Comparison of ENCODE assay signal across 13 cellular contexts in genomic region chr6:15793288-15793687, GRCh38.
A peak's percentile ranks its signal among the peaks of the same experiment; 100 is the strongest.
DNase-seq lines count a peak whose midpoint lies in the region; ATAC-seq and TF ChIP-seq lines count a peak whose summit lies in the region.
"Had no signal": no experiment of that assay in that cellular context is flagged by ENCODE, and none has a peak within 500 bp of the region (broad histone marks: within the 10 kb centered on the region; RNA-seq: fewer than 3 reads in every experiment).

No MANE protein-coding gene starts in this region.

- no peak overlapping the region for H3K4me3 Mint-ChIP-seq in Caco-2 (ENCODE audit: unreplicated experiment)
- no peak overlapping the region for H3K4me3 Mint-ChIP-seq in endodermal cell
- H3K4me3 Mint-ChIP-seq: CD4-positive, alpha-beta T cell; naive B cell had no signal

- H3K4me1 Mint-ChIP-seq in Caco-2 (ENCODE audit: low read depth, unreplicated experiment) (peaks cover 26% of the 10 kb centered on the region), endodermal cell (peaks cover 3% of the 10 kb centered on the region)

- DNase-seq in Caco-2 (peak; percentile 52 to 63), NCI-H146 treated with DMSO at 0.1 percent for 48 hours (lab: John Stamatoyannopoulos, UW; ENCODE audit: unreplicated experiment) (peak; percentile 25), endodermal cell (peak; percentile 54), mucosa of descending colon (no peak), NCI-H748 (lab: John Stamatoyannopoulos, UW; ENCODE audit: unreplicated experiment) (no peak), Peyer's patch (no peak), body of pancreas (no peak)
- DNase-seq: activated CD4-positive, CD25-positive, alpha-beta regulatory T cell; CD4-positive, alpha-beta T cell; hypothalamus; naive B cell had no signal

- ATAC-seq in mucosa of descending colon = peak; percentile 33
- no peak for ATAC-seq in GM19463 (IDR thresholded peaks at IDR 0.05; ENCODE audit: unreplicated experiment)
- ATAC-seq in body of pancreas = no peak

- TF ChIP-seq POLR2A in Peyer's patch (IDR thresholded peaks at IDR 0.05) = no peak
- TF ChIP-seq POLR2A in body of pancreas (IDR thresholded peaks at IDR 0.05) = no peak

- POLR2A ChIA-PET in Caco-2 (lab: Charles Lee) = interaction anchor here (1.3 kb wide), 1 partner anchor 335 kb away, joined by 7 read pairs; the partner anchor contains the start of gene MYLIP

- H3K27me3 ChIP-seq in Caco-2 (replicated peaks; ENCODE audit: control insufficient read depth, insufficient read depth, low read length) (no peaks in the 10 kb centered on the region), endodermal cell (ENCODE audit: control insufficient read depth, insufficient read depth, low read length, poor library complexity, severe bottlenecking) (no peaks in the 10 kb centered on the region), Peyer's patch (no peaks in the 10 kb centered on the region), body of pancreas (no peaks in the 10 kb centered on the region)

- 75 to 81% methylated on average over 3 to 4 of the region's 4 CpGs for WGBS in endodermal cell (ENCODE audit: insufficient coverage in 1 of 2, insufficient read length in 1 of 2), 2 experiments
- WGBS in body of pancreas, 2 donors = 55 to 68% methylated on average over 4 of the region's 4 CpGs

- H3K4me1 ChIP-seq in Caco-2 = peaks cover 33% of the 10 kb centered on the region
- no peaks in the 10 kb centered on the region for H3K4me1 ChIP-seq in endodermal cell (ENCODE audit: control insufficient read depth, insufficient read depth, low read length)
- H3K4me1 ChIP-seq in mucosa of descending colon (ENCODE audit: low read depth) = no peaks in the 10 kb centered on the region
- no peaks in the 10 kb centered on the region for H3K4me1 ChIP-seq in Peyer's patch
- H3K4me1 ChIP-seq in body of pancreas = peaks cover 20% of the 10 kb centered on the region

- H3K9me3 Mint-ChIP-seq in Caco-2 (ENCODE audit: unreplicated experiment) = peaks cover 25% of the 10 kb centered on the region
- H3K9me3 Mint-ChIP-seq in endodermal cell = peaks cover 13% of the 10 kb centered on the region

- intact Hi-C loops in Caco-2 (cut with micrococcal nuclease; ENCODE audit: unreplicated experiment) (loop anchor here (1.0 kb wide), 1 partner anchor 413 kb away; no protein-coding TSS in a partner anchor), mucosa of descending colon (cut with DNase I, micrococcal nuclease) (no loop called here), body of pancreas (cut with DNase I) (no loop called here)

- H3K27ac Mint-ChIP-seq in Caco-2 (ENCODE audit: unreplicated experiment) = peak overlapping the region; percentile 79
- H3K27ac Mint-ChIP-seq in endodermal cell = no peak overlapping the region
- H3K27ac Mint-ChIP-seq: CD4-positive, alpha-beta T cell; naive B cell had no signal

- H3K36me3 Mint-ChIP-seq in Caco-2 (ENCODE audit: insufficient read depth, unreplicated experiment) = no peaks in the 10 kb centered on the region
- no peaks in the 10 kb centered on the region for H3K36me3 Mint-ChIP-seq in endodermal cell (ENCODE audit: low read depth)

- no peaks in the 10 kb centered on the region for H3K9me3 ChIP-seq in Caco-2
- peaks cover 6% of the 10 kb centered on the region for H3K9me3 ChIP-seq in endodermal cell (ENCODE audit: control insufficient read depth, low read length)
- H3K9me3 ChIP-seq in mucosa of descending colon = peaks cover 4% of the 10 kb centered on the region
- H3K9me3 ChIP-seq in Peyer's patch = no peaks in the 10 kb centered on the region
- H3K9me3 ChIP-seq in body of pancreas = no peaks in the 10 kb centered on the region

- H3K27me3 Mint-ChIP-seq in Caco-2 (ENCODE audit: insufficient read depth, unreplicated experiment) (no peaks in the 10 kb centered on the region), endodermal cell (ENCODE audit: insufficient read depth) (peaks cover 4% of the 10 kb centered on the region)
- H3K27me3 Mint-ChIP-seq: CD4-positive, alpha-beta T cell had no signal

- BruUV-seq in Caco-2 (replicated peaks; lab: Mats Ljungman, UMichigan) = no TSS peak

- no peak overlapping the region for H3K4me3 ChIP-seq in Caco-2 (ENCODE audit: low read depth, low read length)
- H3K4me3 ChIP-seq in endodermal cell (ENCODE audit: low read length) = no peak overlapping the region
- no peak overlapping the region for H3K4me3 ChIP-seq in mucosa of descending colon
- no peak overlapping the region for H3K4me3 ChIP-seq in Peyer's patch
- no peak overlapping the region for H3K4me3 ChIP-seq in body of pancreas
- H3K4me3 ChIP-seq: coronary artery had no signal

- H3K36me3 ChIP-seq in Caco-2 (ENCODE audit: control insufficient read depth, insufficient read depth, low read length) = no peaks in the 10 kb centered on the region
- no peaks in the 10 kb centered on the region for H3K36me3 ChIP-seq in endodermal cell (ENCODE audit: control insufficient read depth, insufficient read depth, low read length)
- H3K36me3 ChIP-seq in mucosa of descending colon (ENCODE audit: low read depth) = no peaks in the 10 kb centered on the region
- H3K36me3 ChIP-seq in Peyer's patch = no peaks in the 10 kb centered on the region
- no peaks in the 10 kb centered on the region for H3K36me3 ChIP-seq in body of pancreas (replicated peaks in 1 of 2; ENCODE audit: insufficient read depth in 1 of 2, low read depth in 2 of 2)

- H3K27ac ChIP-seq in endodermal cell (ENCODE audit: low read depth, low read length) (no peak overlapping the region), Peyer's patch (no peak overlapping the region), body of pancreas (no peak overlapping the region)
- H3K27ac ChIP-seq: coronary artery had no signal

- TF ChIP-seq CTCF in Caco-2 (IDR thresholded peaks at IDR 0.05; ENCODE audit: insufficient read depth in 1 of 2, low read depth in 1 of 2, low read length in 1 of 2, severe bottlenecking in 1 of 2, unreplicated experiment in 1 of 2) = no peak
- TF ChIP-seq CTCF in endodermal cell (conservative IDR thresholded peaks at IDR 0.05) = no peak
- no peak for TF ChIP-seq CTCF in mucosa of descending colon (IDR thresholded peaks at IDR 0.05)
- no peak for TF ChIP-seq CTCF in Peyer's patch (IDR thresholded peaks at IDR 0.05)
- TF ChIP-seq CTCF in body of pancreas (IDR thresholded peaks at IDR 0.05) = no peak

- CTCF ChIA-PET in Caco-2 (lab: Charles Lee) = interaction anchor here (1.2 kb wide), 1 partner anchor 102 kb away, joined by 3 read pairs; no protein-coding TSS in a partner anchor

- no peak overlapping the region for H3K9ac ChIP-seq in endodermal cell (ENCODE audit: extremely low read depth, low read length, poor library complexity, severe bottlenecking)

Comparison
In these comparisons a context has a peak if more than half of its experiments do, and no peak if none do; other contexts are left out.
1. DNase-seq: peak in Caco-2 (2 of 2), NCI-H146 treated with DMSO at 0.1 percent for 48 hours (single experiment) and endodermal cell (single experiment); none in mucosa of descending colon (0 of 3), NCI-H748 (single experiment), Peyer's patch (0 of 3) and body of pancreas (0 of 4).